ENCODE assay signal across 20 cellular contexts in genomic region chr4:8860892-8861575, GRCh38. TPM values are rescaled to one million over a fixed set of nuclear protein-coding genes. Genes with fewer than 3 reads are reported as not detected.
DNase-seq lines count a peak whose midpoint lies in the region; ATAC-seq and TF ChIP-seq lines count a peak whose summit lies in the region.
"Had no signal": no experiment of that assay in that cellular context is flagged by ENCODE, and none has a peak within 500 bp of the region (broad histone marks: within the 10 kb centered on the region; RNA-seq: fewer than 3 reads in every experiment).

No MANE protein-coding gene starts in this region.

- peak overlapping the region; percentile 78 for H3K4me3 Mint-ChIP-seq in glutamatergic neuron (ENCODE audit: unreplicated experiment)
- H3K4me3 Mint-ChIP-seq: CD8-positive, alpha-beta T cell; T-helper 17 cell had no signal

- H3K18ac ChIP-seq in neuronal stem cell (ENCODE audit: low read length): peak overlapping the region; percentile 80

- no peak overlapping the region for H2BK5ac ChIP-seq in neuronal stem cell (ENCODE audit: low read length)

- peaks cover 5% of the 10 kb centered on the region for H3K9me3 Mint-ChIP-seq in glutamatergic neuron (ENCODE audit: unreplicated experiment)
- H3K9me3 Mint-ChIP-seq: CD8-positive, alpha-beta T cell had no signal

- H3K4me2 ChIP-seq in neuronal stem cell (ENCODE audit: insufficient read depth, low read length, poor library complexity, severe bottlenecking): peak overlapping the region; percentile 57

- WGBS in neuronal stem cell (ENCODE audit: extremely low coverage in 2 of 2, insufficient read length in 2 of 2, insufficient replicate concordance in 1 of 2), 2 donors: no CpG with 5 or more reads among the region's 82 CpGs

- H2BK15ac ChIP-seq in neuronal stem cell (ENCODE audit: low read length): peak overlapping the region; percentile 71

- no peak overlapping the region for H4K91ac ChIP-seq in neuronal stem cell (ENCODE audit: low read depth, low read length, poor library complexity)

- H3K9ac ChIP-seq in neuronal stem cell (ENCODE audit: low read depth, low read length, poor library complexity): no peak overlapping the region

- H3K36me3 ChIP-seq in H7 (replicated peaks; ENCODE audit: control insufficient read depth, insufficient read depth, low read length): no peaks in the 10 kb centered on the region
- H3K36me3 ChIP-seq in neuronal stem cell (replicated peaks in 1 of 2; ENCODE audit: control insufficient read depth in 2 of 2, insufficient read depth in 2 of 2, low read length in 2 of 2): no peaks in the 10 kb centered on the region
- H3K36me3 ChIP-seq: tibial nerve had no signal

- H3K27ac Mint-ChIP-seq in glutamatergic neuron (ENCODE audit: unreplicated experiment): no peak overlapping the region
- H3K27ac Mint-ChIP-seq: CD8-positive, alpha-beta T cell; T-helper 17 cell had no signal

- ATAC-seq in HG03025 (IDR thresholded peaks at IDR 0.05; ENCODE audit: low FRiP score, unreplicated experiment) (no peak), HG02840 (IDR thresholded peaks at IDR 0.05; ENCODE audit: low FRiP score, unreplicated experiment) (no peak)
- ATAC-seq: CD8-positive, alpha-beta T cell; Panc1; T-helper 17 cell had no signal

- no peak overlapping the region for H3K14ac ChIP-seq in neuronal stem cell (ENCODE audit: low read length)

- no peaks in the 10 kb centered on the region for H3K9me3 ChIP-seq in neuronal stem cell (replicated peaks in 1 of 2; ENCODE audit: control insufficient read depth in 2 of 2, insufficient read depth in 1 of 2, low read depth in 1 of 2, low read length in 2 of 2)
- H3K9me3 ChIP-seq: tibial nerve had no signal

- DNase-seq in DMS 273 (lab: John Stamatoyannopoulos, UW; ENCODE audit: unreplicated experiment) (peak; percentile 30), DMS 273 treated with DMSO at 0.1 percent for 48 hours (lab: John Stamatoyannopoulos, UW) (no peak), H7 (peak; percentile 98), glutamatergic neuron (no peak), neuronal stem cell (ENCODE audit: low spot score) (no peak), amniotic stem cell (lab: John Stamatoyannopoulos, UW) (no peak)
- DNase-seq: activated CD4-positive, alpha-beta T cell treated with anti-CD3 and anti-CD28 coated beads for 1 hour; CD8-positive, alpha-beta T cell; GOT3; NCI-H1694 treated with DMSO at 0.1 percent for 48 hours; NCI-H524; T-helper 17 cell had no signal

- H3K36me3 Mint-ChIP-seq in glutamatergic neuron (ENCODE audit: unreplicated experiment): no peaks in the 10 kb centered on the region
- H3K36me3 Mint-ChIP-seq: CD8-positive, alpha-beta T cell had no signal

- peak overlapping the region; percentile 79 for H2AK5ac ChIP-seq in neuronal stem cell (ENCODE audit: low read depth, low read length)

- H3K27me3 Mint-ChIP-seq in glutamatergic neuron (ENCODE audit: unreplicated experiment): peaks cover 41% of the 10 kb centered on the region

- H3K4me3 ChIP-seq in H7 (ENCODE audit: insufficient read depth, low read depth, low read length): peak overlapping the region; percentile 42
- H3K4me3 ChIP-seq in neuronal stem cell (ENCODE audit: low read length in 2 of 2): no peak overlapping the region
- H3K4me3 ChIP-seq: tibial nerve had no signal

- no peak overlapping the region for H3K4ac ChIP-seq in neuronal stem cell (ENCODE audit: low read length)

- no peak overlapping the region for H2BK12ac ChIP-seq in neuronal stem cell (ENCODE audit: low read length)

- peaks cover 0 to 1% of the 10 kb centered on the region in 2 donors for H3K4me1 ChIP-seq in neuronal stem cell (ENCODE audit: control insufficient read depth in 2 of 2, insufficient read depth in 1 of 2, low read depth in 1 of 2, low read length in 2 of 2)

- H3K79me1 ChIP-seq in neuronal stem cell (ENCODE audit: low read depth, low read length): no peaks in the 10 kb centered on the region

- H2AFZ ChIP-seq in neuronal stem cell (ENCODE audit: low read length): no peak overlapping the region

- H3K23ac ChIP-seq in neuronal stem cell (ENCODE audit: low read depth, low read length, poor library complexity): no peak overlapping the region

- H2BK120ac ChIP-seq in neuronal stem cell (ENCODE audit: low read depth, low read length): no peak overlapping the region

- H3K27ac ChIP-seq in neuronal stem cell (replicated peaks; ENCODE audit: low read length): no peak overlapping the region
- H3K27ac ChIP-seq: 22Rv1, tibial nerve had no signal

- H4K8ac ChIP-seq in neuronal stem cell (ENCODE audit: low read depth, low read length): no peak overlapping the region

- peaks cover 3% of the 10 kb centered on the region for H3K4me1 Mint-ChIP-seq in glutamatergic neuron (ENCODE audit: low read depth, unreplicated experiment)

- no peak for TF ChIP-seq CTCF in glutamatergic neuron (IDR thresholded peaks at IDR 0.05; ENCODE audit: partially characterized antibody, unreplicated experiment)

- H3K27me3 ChIP-seq in H7 (ENCODE audit: control insufficient read depth, insufficient read depth, low read length) (peaks cover 99% of the 10 kb centered on the region), neuronal stem cell (ENCODE audit: control insufficient read depth in 3 of 3, insufficient read depth in 3 of 3, low read depth in 1 of 3, low read length in 3 of 3) (peaks cover 91 to 99% (median 99%) of the 10 kb centered on the region in 3 experiments)

RNA-seq across cellular contexts. Expression of gene HMX1, which starts 10.6 kb away (rescaled TPM):
- 2.0 and 4.4 TPM in 2 replicates for total RNA-seq in H7 (2014; rRNA removed; shearing (Covaris generic))
- total RNA-seq in glutamatergic neuron (ENCODE audit: unreplicated experiment): 1.7 TPM
- polyA plus RNA-seq in neuronal stem cell (2013, experiment 1 of 2): 0.04 TPM
- 0.07 TPM for polyA plus RNA-seq in neuronal stem cell (2013, experiment 2 of 2)
- total RNA-seq: CD8-positive, alpha-beta T cell; frontal cortex; kidney epithelial cell; renal cortical epithelial cell; T-helper 17 cell had no signal

Comparison
In these comparisons a context has a peak if more than half of its experiments do, and no peak if none do; other contexts are left out.
1. DNase-seq: peak in DMS 273 (single experiment) and H7 (single experiment); none in DMS 273 treated with DMSO at 0.1 percent for 48 hours (single experiment), glutamatergic neuron (single experiment), neuronal stem cell (single experiment) and amniotic stem cell (single experiment).